ENCODE assay signal across 11 cellular contexts in the genomic region with DNA sequence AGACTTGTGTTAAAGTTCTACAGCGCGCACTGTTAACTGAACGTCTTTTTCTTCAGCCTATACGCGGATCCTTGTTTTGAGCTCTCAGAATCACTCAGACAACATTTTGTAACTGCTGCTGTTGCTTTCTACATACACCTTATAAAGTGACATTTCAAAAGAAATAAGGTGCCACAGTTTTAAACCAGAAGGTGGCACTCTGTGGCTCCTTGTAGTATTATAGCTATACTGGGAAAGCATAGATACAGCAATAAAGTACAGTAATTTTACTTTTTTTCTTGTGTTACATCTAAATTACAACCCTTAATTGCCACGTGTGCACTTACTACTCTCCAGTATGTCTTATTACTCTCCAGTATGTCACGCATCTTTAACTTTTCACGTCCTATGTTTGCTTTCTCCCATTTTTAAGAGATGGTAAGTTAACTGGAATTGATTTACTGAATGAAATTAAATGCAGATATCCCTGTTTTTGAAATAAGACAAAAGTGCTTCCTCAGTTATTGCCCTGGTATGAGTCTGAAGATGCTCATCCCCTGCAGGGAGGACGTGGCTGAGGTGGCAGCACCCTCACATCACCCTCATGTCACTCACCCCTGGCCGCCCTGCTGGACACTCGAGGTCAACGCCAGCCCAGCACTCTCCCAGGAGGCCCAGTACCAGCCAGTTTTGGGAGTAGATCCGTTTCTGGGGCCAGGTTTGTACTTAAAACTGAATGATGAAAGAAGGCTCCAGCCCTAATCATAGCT. TPM values are rescaled to one million over a fixed set of nuclear protein-coding genes. Genes with fewer than 3 reads are reported as not detected.
DNase-seq lines count a peak whose midpoint lies in the region; ATAC-seq and TF ChIP-seq lines count a peak whose summit lies in the region.
"Had no signal": no experiment of that assay in that cellular context is flagged by ENCODE, and none has a peak within 500 bp of the region (broad histone marks: within the 10 kb centered on the region; RNA-seq: fewer than 3 reads in every experiment).

No MANE protein-coding gene starts in this region.

- RAD21 ChIA-PET in HCT116 (lab: Charles Lee; ENCODE audit: low non-redundant PET in 1 of 2, low total read pairs in 2 of 2, uncharacterized antibody in 2 of 2, unreplicated experiment in 2 of 2) = no interaction called here

- H3K9me2 ChIP-seq in HCT116 (ENCODE audit: insufficient read depth) = no peaks in the 10 kb centered on the region

- H3K9ac ChIP-seq in HCT116 (ENCODE audit: low read length) = no peak overlapping the region

- H3K4me1 ChIP-seq in HCT116 (ENCODE audit: control insufficient read depth in 1 of 2, insufficient read depth in 2 of 2, low read length in 2 of 2) (no peaks in the 10 kb centered on the region), right lobe of liver (peaks cover 0 to 13% (median 5%) of the 10 kb centered on the region in 4 donors), gastroesophageal sphincter (no peaks in the 10 kb centered on the region)

- POLR2A ChIA-PET in HCT116 (lab: Charles Lee) = no interaction called here
- POLR2A ChIA-PET in activated CD8-positive, alpha-beta T cell treated with anti-CD3 and anti-CD28 coated beads for 36 hours (lab: Charles Lee) = no interaction called here

- no peaks in the 10 kb centered on the region for H3K9me3 Mint-ChIP-seq in CD14-positive monocyte
- H3K9me3 Mint-ChIP-seq in activated CD8-positive, alpha-beta T cell treated with anti-CD3 and anti-CD28 coated beads for 36 hours = no peaks in the 10 kb centered on the region

- H3K4me2 ChIP-seq in HCT116 (ENCODE audit: low read length) = no peak overlapping the region

- TF ChIP-seq RAD21 in HCT116 (IDR thresholded peaks at IDR 0.05; ENCODE audit: low read depth) = peak; percentile 19; the same call in 1 of the 2 replicates

- DNase-seq in CD14-positive monocyte (ENCODE audit: low spot score) = no peak
- no peak for DNase-seq in HCT116 (ENCODE audit: low read depth, low spot score)
- peak; percentile 16 for DNase-seq in activated CD8-positive, alpha-beta T cell treated with anti-CD3 and anti-CD28 coated beads for 36 hours
- peak; percentile 46 to 70 (median 69) for DNase-seq in right lobe of liver
- no peak for DNase-seq in effector CD8-positive, alpha-beta T cell (lab: John Stamatoyannopoulos, UW)
- no peak for DNase-seq in stimulated activated CD4-positive, alpha-beta T cell treated with anti-CD3 and anti-CD28 coated beads, Interleukin-2, amount 100 ng/mL, for 24 hours
- DNase-seq: activated CD4-positive, CD25-positive, alpha-beta regulatory T cell; kidney glomerular epithelial cell; NCI-H146 had no signal

- H3K27me3 ChIP-seq in HCT116 (ENCODE audit: insufficient read depth, low read length) = no peaks in the 10 kb centered on the region
- no peaks in the 10 kb centered on the region for H3K27me3 ChIP-seq in right lobe of liver
- H3K27me3 ChIP-seq in gastroesophageal sphincter = no peaks in the 10 kb centered on the region

- BruUV-seq in HCT116 (replicated peaks; lab: Mats Ljungman, UMichigan) = no TSS peak

- peaks cover 18 to 32% of the 10 kb centered on the region in 2 experiments for H3K36me3 ChIP-seq in HCT116 (ENCODE audit: control insufficient read depth in 1 of 2, insufficient read depth in 2 of 2, low read length in 2 of 2)
- peaks cover 0 to 46% (median 29%) of the 10 kb centered on the region in 4 donors for H3K36me3 ChIP-seq in right lobe of liver
- H3K36me3 ChIP-seq in gastroesophageal sphincter = peaks cover 0 to 64% of the 10 kb centered on the region in 2 donors

- no peak for TF ChIP-seq EP300 in gastroesophageal sphincter (IDR thresholded peaks at IDR 0.05)

- CTCF ChIA-PET in HCT116 (lab: Charles Lee) = interaction anchor here (0.9 to 1.6 kb wide), 4 partner anchors 8 to 606 kb away, joined by 3 to 4 read pairs (median 4); a partner anchor contains a TSS
- CTCF ChIA-PET in activated CD8-positive, alpha-beta T cell treated with anti-CD3 and anti-CD28 coated beads for 36 hours (lab: Charles Lee) = interaction anchor here (1.3 to 1.4 kb wide), 3 partner anchors 15 to 38 kb away, joined by 3 to 4 read pairs (median 3); a partner anchor contains a TSS

- 57% methylated on average over 13 of the region's 13 CpGs for WGBS in right lobe of liver (ENCODE audit: insufficient coverage, low coverage, low lambda C conversion rate, missing lambda C conversion rate)
- WGBS in gastroesophageal sphincter (ENCODE audit: low coverage in 1 of 2), 2 donors = 69 to 77% methylated on average over 7 to 12 of the region's 13 CpGs

- no peaks in the 10 kb centered on the region for H4K20me1 ChIP-seq in HCT116 (ENCODE audit: insufficient read depth)

- peaks cover 56 to 60% of the 10 kb centered on the region in 2 donors for H3K36me3 Mint-ChIP-seq in CD14-positive monocyte
- H3K36me3 Mint-ChIP-seq in activated CD8-positive, alpha-beta T cell treated with anti-CD3 and anti-CD28 coated beads for 36 hours (ENCODE audit: low read depth) = peaks cover 26% of the 10 kb centered on the region

- no peak for TF ChIP-seq POLR2A in HCT116 (IDR thresholded peaks at IDR 0.05; ENCODE audit: borderline replicate concordance, extremely low read depth, insufficient read depth, insufficient read length)
- no peak for TF ChIP-seq POLR2A in right lobe of liver (IDR thresholded peaks at IDR 0.05)
- TF ChIP-seq POLR2A in gastroesophageal sphincter (IDR thresholded peaks at IDR 0.05) = no peak

- no peak overlapping the region for H3K4me3 Mint-ChIP-seq in CD14-positive monocyte
- no peak overlapping the region for H3K4me3 Mint-ChIP-seq in activated CD8-positive, alpha-beta T cell treated with anti-CD3 and anti-CD28 coated beads for 36 hours

- ATAC-seq in HCT116 (peak; percentile 88), right lobe of liver (peak; percentile 73 to 83 (median 78)), gastroesophageal sphincter (no peak), HG02763 (IDR thresholded peaks at IDR 0.05; ENCODE audit: unreplicated experiment) (no peak)
- ATAC-seq in activated CD8-positive, alpha-beta T cell treated with anti-CD3 and anti-CD28 coated beads for 36 hours = no peak

- peak overlapping the region in 1 of 7 donors; percentile 49 for H3K27ac Mint-ChIP-seq in CD14-positive monocyte
- no peak overlapping the region for H3K27ac Mint-ChIP-seq in activated CD8-positive, alpha-beta T cell treated with anti-CD3 and anti-CD28 coated beads for 36 hours

- H3K27ac ChIP-seq in HCT116 (ENCODE audit: low read depth, low read length) = no peak overlapping the region
- H3K27ac ChIP-seq in right lobe of liver = no peak overlapping the region
- H3K27ac ChIP-seq in gastroesophageal sphincter = peak overlapping the region in 1 of 4 donors; percentile 3

- H3K79me2 ChIP-seq in HCT116 (ENCODE audit: insufficient read depth, low read length) = no peaks in the 10 kb centered on the region

- H3K9me3 ChIP-seq in HCT116 (ENCODE audit: control insufficient read depth in 1 of 2, insufficient read depth in 1 of 2, low read depth in 1 of 2, low read length in 2 of 2) = no peaks in the 10 kb centered on the region
- no peaks in the 10 kb centered on the region for H3K9me3 ChIP-seq in right lobe of liver
- H3K9me3 ChIP-seq in gastroesophageal sphincter = no peaks in the 10 kb centered on the region

- no peak overlapping the region for H2AFZ ChIP-seq in HCT116 (ENCODE audit: low read depth, low read length, poor library complexity, severe bottlenecking)

- peaks cover 6% of the 10 kb centered on the region for H3K4me1 Mint-ChIP-seq in CD14-positive monocyte
- H3K4me1 Mint-ChIP-seq in activated CD8-positive, alpha-beta T cell treated with anti-CD3 and anti-CD28 coated beads for 36 hours (ENCODE audit: low read depth) = no peaks in the 10 kb centered on the region

- TF ChIP-seq CTCF in CD14-positive monocyte (IDR thresholded peaks at IDR 0.05) (peak; percentile 11), HCT116 (IDR thresholded peaks at IDR 0.05 in 2 of 3, conservative IDR thresholded peaks at IDR 0.05 in 1 of 3; ENCODE audit: borderline replicate concordance in 1 of 3, insufficient read depth in 1 of 3, low read depth in 2 of 3, low read length in 2 of 3) (peak; percentile 26 to 50 (median 42); a peak in 5 of 6 replicates), right lobe of liver (IDR thresholded peaks at IDR 0.05) (peak in 2 of 4 donors; percentile 20 to 27), gastroesophageal sphincter (IDR thresholded peaks at IDR 0.05) (no peak)
- peak; percentile 32 for TF ChIP-seq CTCF in activated CD8-positive, alpha-beta T cell treated with anti-CD3 and anti-CD28 coated beads for 36 hours (IDR thresholded peaks at IDR 0.05)

- intact Hi-C loops in CD14-positive monocyte (cut with micrococcal nuclease) = no loop called here
- intact Hi-C loops in HCT116 (cut with micrococcal nuclease) = no loop called here
- intact Hi-C loops in activated CD8-positive, alpha-beta T cell treated with anti-CD3 and anti-CD28 coated beads for 36 hours (cut with micrococcal nuclease) = no loop called here
- intact Hi-C loops in right lobe of liver (cut with DNase I) = no loop called here

- H3K4me3 ChIP-seq in HCT116 (replicated peaks in 1 of 2; ENCODE audit: low read depth in 1 of 2, low read length in 2 of 2) = no peak overlapping the region
- H3K4me3 ChIP-seq in right lobe of liver = no peak overlapping the region
- H3K4me3 ChIP-seq in gastroesophageal sphincter = no peak overlapping the region

- peaks cover 0 to 4% (median 0%) of the 10 kb centered on the region in 3 donors for H3K27me3 Mint-ChIP-seq in CD14-positive monocyte (ENCODE audit: low read depth in 3 of 3)
- no peaks in the 10 kb centered on the region for H3K27me3 Mint-ChIP-seq in activated CD8-positive, alpha-beta T cell treated with anti-CD3 and anti-CD28 coated beads for 36 hours

TF ChIP-seq in HCT116, 20 proteins besides CTCF, POLR2A, EP300 and RAD21 (continues in another document):
- TF ChIP-seq ZFX (IDR thresholded peaks at IDR 0.05) (no peak), CEBPB (IDR thresholded peaks at IDR 0.05; ENCODE audit: low read depth) (no peak), ZNF274 (IDR thresholded peaks at IDR 0.05; ENCODE audit: low read depth, low read length) (no peak), SRF (IDR thresholded peaks at IDR 0.05; ENCODE audit: low read depth) (no peak), EZH2 (IDR thresholded peaks at IDR 0.05) (no peak), SIN3A (IDR thresholded peaks at IDR 0.05; ENCODE audit: low read depth) (no peak), ELF1 (IDR thresholded peaks at IDR 0.05; ENCODE audit: borderline replicate concordance, low read depth) (no peak)

RNA-seq across cellular contexts. Expression of a gene that starts 37.8 kb away (rescaled TPM):
- polyA plus RNA-seq in CD14-positive monocyte = 10 to 100 TPM; 46.5 to 51.2 TPM
- total RNA-seq in HCT116 (2021; ENCODE audit: unreplicated experiment) = 87.9 TPM
- polyA plus RNA-seq in HCT116 (2012) = 87.9 and 97.5 TPM in 2 replicates
- 10 to 100 TPM; 68.4 to 70.6 TPM for total RNA-seq in activated CD8-positive, alpha-beta T cell treated with anti-CD3 and anti-CD28 coated beads for 36 hours
- 10 to 100 TPM; 32.8 to 47.6 (median 37.6) TPM for total RNA-seq in right lobe of liver
- total RNA-seq in gastroesophageal sphincter = 10 to 100 TPM; 36.1 to 48.2 (median 42.0) TPM

Comparison
In these comparisons a context has a peak if more than half of its experiments do, and no peak if none do; other contexts are left out.
1. DNase-seq: peak in activated CD8-positive, alpha-beta T cell treated with anti-CD3 and anti-CD28 coated beads for 36 hours (single experiment) and right lobe of liver (3 of 3); none in CD14-positive monocyte (single experiment), HCT116 (single experiment), effector CD8-positive, alpha-beta T cell (single experiment) and stimulated activated CD4-positive, alpha-beta T cell treated with anti-CD3 and anti-CD28 coated beads, Interleukin-2, amount 100 ng/mL, for 24 hours (0 of 2).
2. CTCF ChIP-seq: peak in CD14-positive monocyte (single experiment), HCT116 (3 of 3) and activated CD8-positive, alpha-beta T cell treated with anti-CD3 and anti-CD28 coated beads for 36 hours (single experiment); none in gastroesophageal sphincter (0 of 4).
3. ATAC-seq: peak in HCT116 (single experiment) and right lobe of liver (4 of 4); none in activated CD8-positive, alpha-beta T cell treated with anti-CD3 and anti-CD28 coated beads for 36 hours (single experiment), gastroesophageal sphincter (single experiment) and HG02763 (single experiment).